In the genomic region with DNA sequence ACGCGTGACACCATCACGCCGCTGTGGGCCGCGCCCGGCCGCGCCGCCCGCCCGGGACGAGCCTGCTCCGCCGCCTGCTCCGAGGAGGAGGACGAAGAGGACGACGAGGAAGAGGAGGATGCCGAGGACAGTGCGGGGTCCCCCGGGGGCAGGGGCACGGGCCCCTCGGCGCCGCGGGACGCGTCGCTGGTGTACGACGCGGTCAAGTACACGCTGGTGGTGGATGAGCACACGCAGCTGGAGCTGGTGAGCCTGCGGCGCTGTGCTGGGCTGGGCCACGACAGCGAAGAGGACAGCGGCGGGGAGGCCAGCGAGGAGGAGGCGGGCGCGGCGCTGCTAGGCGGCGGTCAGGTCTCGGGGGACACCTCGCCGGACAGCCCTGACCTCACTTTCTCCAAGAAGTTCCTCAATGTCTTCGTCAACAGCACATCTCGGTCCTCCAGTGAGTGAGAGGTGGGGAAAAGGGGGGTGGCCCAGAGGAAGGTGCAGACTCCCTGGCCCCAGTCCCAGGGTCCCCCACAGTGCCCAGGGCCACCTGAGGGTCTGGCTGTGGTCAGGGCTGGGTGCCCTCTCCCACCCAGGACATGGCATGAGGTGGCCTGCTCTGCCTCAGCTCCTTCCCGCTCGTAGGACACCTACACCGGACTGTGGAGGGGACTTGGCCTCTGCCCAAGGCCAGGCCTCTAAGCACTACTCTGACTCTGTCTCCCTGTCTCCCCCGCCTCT, we compare ENCODE assay signal across 30 cellular contexts. TPM values are rescaled to one million over a fixed set of nuclear protein-coding genes. Genes with fewer than 3 reads are reported as not detected.
"Had no signal": no experiment of that assay in that cellular context is flagged by ENCODE, and none has a peak within 500 bp of the region (broad histone marks: within the 10 kb centered on the region; RNA-seq: fewer than 3 reads in every experiment).

No MANE protein-coding gene starts in this region.

- H3K4me3 Mint-ChIP-seq: activated CD4-positive, alpha-beta T cell treated with anti-CD3 and anti-CD28 coated beads for 36 hours; activated naive CD8-positive, alpha-beta T cell; activated T-cell treated with anti-CD3 and anti-CD28 coated beads, Interleukin-2, amount 50 U/mL, for 24 hours; central memory CD8-positive, alpha-beta T cell; effector memory CD8-positive, alpha-beta T cell; stimulated activated naive CD8-positive, alpha-beta T cell treated with anti-CD3 and anti-CD28 coated beads, Interleukin-15, Interleukin-2, amounts not matched to agents 100 ng/mL and 50 ng/mL, for 24 hours had no signal

- H3K27ac Mint-ChIP-seq: activated CD4-positive, alpha-beta T cell treated with anti-CD3 and anti-CD28 coated beads for 36 hours; activated naive CD8-positive, alpha-beta T cell; activated T-cell treated with anti-CD3 and anti-CD28 coated beads, Interleukin-2, amount 50 U/mL, for 24 hours; activated T-helper 2 cell treated with anti-CD3 and anti-CD28 coated beads, Interferon-gamma antibody, Interleukin-2, Interleukin-4, amounts not matched to agents 10 μg/mL and 5 μg/mL and 100 μg/mL, durations not matched to agents 14 hours and 24 hours and 36 hours; effector memory CD8-positive, alpha-beta T cell; stimulated activated naive CD8-positive, alpha-beta T cell treated with anti-CD3 and anti-CD28 coated beads, Interleukin-15, Interleukin-2, amounts not matched to agents 100 ng/mL and 50 ng/mL, for 24 hours had no signal

- ATAC-seq: activated CD4-positive, alpha-beta T cell treated with anti-CD3 and anti-CD28 coated beads for 36 hours; effector memory CD8-positive, alpha-beta T cell; mucosa of descending colon; upper lobe of right lung had no signal

- H3K27ac ChIP-seq: adrenal gland, ascending aorta, brain microvascular endothelial cell, esophagus muscularis mucosa, thyroid gland, upper lobe of right lung had no signal

- H3K9me3 ChIP-seq: adrenal gland, ascending aorta, esophagus muscularis mucosa, mucosa of descending colon, thyroid gland, upper lobe of right lung had no signal

- H3K4me1 ChIP-seq: upper lobe of right lung had no signal

- H3K4me3 ChIP-seq: adrenal gland, ascending aorta, dorsolateral prefrontal cortex, esophagus muscularis mucosa, mucosa of descending colon, thyroid gland, upper lobe of right lung had no signal

- H3K36me3 Mint-ChIP-seq: activated naive CD8-positive, alpha-beta T cell had no signal

- H3K36me3 ChIP-seq: ascending aorta, brain microvascular endothelial cell, esophagus muscularis mucosa, thyroid gland, upper lobe of right lung had no signal

- DNase-seq: activated CD4-positive, alpha-beta T cell treated with anti-CD3 and anti-CD28 coated beads for 36 hours; activated CD4-positive, alpha-beta T cell treated with anti-CD3 and anti-CD28 coated beads, Interleukin-2, amount 50 U/mL, for 4 hours; activated CD8-positive, alpha-beta memory T cell treated with anti-CD3 and anti-CD28 coated beads for 24 hours; activated CD8-positive, alpha-beta memory T cell treated with anti-CD3 and anti-CD28 coated beads, Interleukin-2, amount 50 U/mL, for 4 hours; activated naive CD4-positive, alpha-beta T cell; activated T-cell treated with anti-CD3 and anti-CD28 coated beads, Interleukin-2, amount 50 U/mL, for 24 hours; adrenal gland; brain microvascular endothelial cell; dorsolateral prefrontal cortex; effector memory CD8-positive, alpha-beta T cell; glutamatergic neuron; hippocampal formation; mesendoderm; occipital lobe; stimulated activated CD4-positive, alpha-beta T cell treated with anti-CD3 and anti-CD28 coated beads, Interleukin-12 subunit alpha, Interleukin-12 subunit beta, amount 100 ng/mL, for 4 hours; stimulated activated CD4-positive, alpha-beta T cell treated with anti-CD3 and anti-CD28 coated beads, Interleukin-4, amount 100 ng/mL, for 4 hours; T-helper 9 cell; thyroid gland; upper lobe of right lung had no signal

- H3K9me3 Mint-ChIP-seq: activated T-cell treated with anti-CD3 and anti-CD28 coated beads, Interleukin-2, amount 50 U/mL, for 24 hours; activated T-helper 2 cell treated with anti-CD3 and anti-CD28 coated beads, Interferon-gamma antibody, Interleukin-2, Interleukin-4, amounts not matched to agents 10 μg/mL and 5 μg/mL and 100 μg/mL, durations not matched to agents 14 hours and 24 hours and 36 hours; central memory CD8-positive, alpha-beta T cell; effector memory CD8-positive, alpha-beta T cell; stimulated activated naive CD8-positive, alpha-beta T cell treated with anti-CD3 and anti-CD28 coated beads, Interleukin-15, Interleukin-2, amounts not matched to agents 100 ng/mL and 50 ng/mL, for 24 hours had no signal

RNA-seq across cellular contexts. Expression of a gene that starts 4.2 kb away (rescaled TPM):
- total RNA-seq: ascending aorta had no signal

RNA-seq across cellular contexts. Expression of a gene that starts 42.1 kb away (rescaled TPM):
- total RNA-seq: ascending aorta; esophagus muscularis mucosa; frontal cortex; lower leg skin; mucosa of descending colon; occipital lobe; renal cortical epithelial cell; T-helper 1 cell treated with Interleukin-12 subunit alpha and Interleukin-12 subunit beta and Interleukin-4 antibody, amounts not matched to agents 30 ng/mL and 1 ng/mL, for 36 hours; upper lobe of right lung had no signal
